ENCODE assay signal across 25 cellular contexts in genomic region chrX:81280148-81280547, GRCh38.
DNase-seq lines count a peak whose midpoint lies in the region; FAIRE-seq and TF ChIP-seq lines count a peak whose summit lies in the region.
"Had no signal": no experiment of that assay in that cellular context is flagged by ENCODE, and none has a peak within 500 bp of the region (broad histone marks: within the 10 kb centered on the region; RNA-seq: fewer than 3 reads in every experiment).

No MANE protein-coding gene starts in this region.

- H3K27me3 ChIP-seq in H1 (replicated peaks in 1 of 4; ENCODE audit: control insufficient read depth in 3 of 4, extremely low read depth in 1 of 4, insufficient read depth in 3 of 4, low read length in 3 of 4) (no peaks in the 10 kb centered on the region), osteoblast (ENCODE audit: insufficient read depth, low read length) (no peaks in the 10 kb centered on the region)
- H3K27me3 ChIP-seq: upper lobe of left lung had no signal

- H2BK15ac ChIP-seq in H1 (ENCODE audit: low read length): no peak overlapping the region

- FAIRE-seq in H1 (lab: Jason Lieb, UNC): no peak
- FAIRE-seq: HTR-8/SVneo, small intestine had no signal

- no peak overlapping the region for H3K4me3 ChIP-seq in H1 (ENCODE audit: extremely low read depth in 1 of 4, insufficient read depth in 2 of 4, low read depth in 3 of 4, low read length in 4 of 4)
- H3K4me3 ChIP-seq in osteoblast (ENCODE audit: insufficient read depth, low read length): no peak overlapping the region
- H3K4me3 ChIP-seq: BLaER1 treated with 17β-estradiol and CSF1 and Interleukin-3, amounts not matched to agents 10 nM and 100 nM; mucosa of descending colon; psoas muscle; upper lobe of left lung had no signal

- H3K56ac ChIP-seq in H1 (replicated peaks; ENCODE audit: insufficient read length, low read depth, low read length): no peak overlapping the region

- no peak overlapping the region for H3K9ac ChIP-seq in H1 (replicated peaks in 1 of 4; ENCODE audit: extremely low read depth in 1 of 4, low read depth in 3 of 4, low read length in 3 of 4)
- H3K9ac ChIP-seq: BLaER1 treated with 17β-estradiol and CSF1 and Interleukin-3, amounts not matched to agents 10 nM and 100 nM had no signal

- no peaks in the 10 kb centered on the region for H3K9me3 ChIP-seq in H1 (ENCODE audit: insufficient read depth in 2 of 2, low read depth in 1 of 2, low read length in 1 of 2)
- H3K9me3 ChIP-seq in osteoblast (ENCODE audit: low read depth, low read length): no peaks in the 10 kb centered on the region
- H3K9me3 ChIP-seq: mucosa of descending colon, psoas muscle, upper lobe of left lung had no signal

- H2AFZ ChIP-seq in H1 (ENCODE audit: low read length): no peak overlapping the region
- no peak overlapping the region for H2AFZ ChIP-seq in osteoblast (ENCODE audit: low read length)

- H4K8ac ChIP-seq in H1 (ENCODE audit: extremely low read depth, insufficient read depth, low read length): no peak overlapping the region

- H3K18ac ChIP-seq in H1 (ENCODE audit: extremely low read depth, low read length): no peak overlapping the region; the same call in 1 of the 2 replicates

- no peak overlapping the region for H3K23ac ChIP-seq in H1 (ENCODE audit: insufficient read length)

- no peaks in the 10 kb centered on the region for H3K9me3 Mint-ChIP-seq in HFFc6

- H3K27ac Mint-ChIP-seq in HFFc6: no peak overlapping the region
- H3K27ac Mint-ChIP-seq: activated naive CD8-positive, alpha-beta T cell treated with anti-CD3 and anti-CD28 coated beads, Interleukin-2, amount 50 U/mL, for 24 hours; dendritic cell treated with granulocyte-macrophage colony-stimulating factor and Interleukin-4, amounts not matched to agents 40 ng/mL and 50 ng/mL, for 4 days; stimulated activated naive CD8-positive, alpha-beta T cell treated with anti-CD3 and anti-CD28 coated beads, Interleukin-15, amount 100 ng/mL, for 72 hours had no signal

- H2AK5ac ChIP-seq in H1 (ENCODE audit: low read depth, low read length): no peak overlapping the region

- H3K79me1 ChIP-seq in H1 (ENCODE audit: low read depth, low read length): no peaks in the 10 kb centered on the region

- H4K5ac ChIP-seq in H1 (ENCODE audit: insufficient read length, low read depth, low read length): no peak overlapping the region

- no peak overlapping the region for H4K91ac ChIP-seq in H1 (replicated peaks; ENCODE audit: insufficient read length, low read length)

- TF ChIP-seq POLR2A in H1 (IDR thresholded peaks at IDR 0.05; ENCODE audit: control extremely low read depth in 1 of 2, low read depth in 2 of 2, low read length in 2 of 2): no peak

- no peak overlapping the region for H2BK12ac ChIP-seq in H1 (ENCODE audit: low read depth, low read length)

- no peak overlapping the region for H3K14ac ChIP-seq in H1 (ENCODE audit: insufficient read length)

- no peak overlapping the region for H2BK20ac ChIP-seq in H1 (ENCODE audit: low read length)

- H3K36me3 ChIP-seq in H1 (ENCODE audit: control insufficient read depth in 2 of 4, insufficient read depth in 4 of 4, low read length in 3 of 4): no peaks in the 10 kb centered on the region
- H3K36me3 ChIP-seq in osteoblast (ENCODE audit: insufficient read depth, low read length): no peaks in the 10 kb centered on the region

- peak; percentile 20 to 39; a peak in 2 of 4 replicates for TF ChIP-seq RAD21 in H1 (IDR thresholded peaks at IDR 0.05 in 1 of 2, conservative IDR thresholded peaks at IDR 0.05 in 1 of 2; ENCODE audit: low read depth in 2 of 2, low read length in 2 of 2)

- H3K27ac ChIP-seq in H1 (ENCODE audit: low read depth, low read length) (no peak overlapping the region), osteoblast (ENCODE audit: low read depth, low read length) (no peak overlapping the region)
- H3K27ac ChIP-seq: BLaER1 treated with 17β-estradiol and CSF1 and Interleukin-3, amounts not matched to agents 10 nM and 100 nM; psoas muscle; upper lobe of left lung had no signal

- no peak for TF ChIP-seq EP300 in H1 (IDR thresholded peaks at IDR 0.05; ENCODE audit: borderline replicate concordance in 1 of 2, low read depth in 2 of 2, low read length in 2 of 2)

- H3K4me1 ChIP-seq in H1 (replicated peaks in 1 of 4; ENCODE audit: control insufficient read depth in 3 of 4, insufficient read depth in 4 of 4, low read length in 3 of 4) (no peaks in the 10 kb centered on the region), osteoblast (ENCODE audit: insufficient read depth, low read length) (no peaks in the 10 kb centered on the region)
- H3K4me1 ChIP-seq: psoas muscle, upper lobe of left lung had no signal

- no peaks in the 10 kb centered on the region for H3K4me1 Mint-ChIP-seq in HFFc6 (ENCODE audit: low read depth)
- H3K4me1 Mint-ChIP-seq: activated naive CD8-positive, alpha-beta T cell treated with anti-CD3 and anti-CD28 coated beads, Interleukin-2, amount 50 U/mL, for 24 hours; neural crest cell; stimulated activated naive CD8-positive, alpha-beta T cell treated with anti-CD3 and anti-CD28 coated beads, Interleukin-15, amount 100 ng/mL, for 72 hours had no signal

- H3K23me2 ChIP-seq in H1 (ENCODE audit: low read depth, low read length): no peaks in the 10 kb centered on the region

- no peak overlapping the region for H2BK5ac ChIP-seq in H1 (ENCODE audit: low read depth, low read length)

- H3K27me3 Mint-ChIP-seq in HFFc6 (ENCODE audit: insufficient read depth): no peaks in the 10 kb centered on the region
- H3K27me3 Mint-ChIP-seq: activated naive CD8-positive, alpha-beta T cell treated with anti-CD3 and anti-CD28 coated beads, Interleukin-2, amount 50 U/mL, for 24 hours; dendritic cell treated with granulocyte-macrophage colony-stimulating factor and Interleukin-4, amounts not matched to agents 40 ng/mL and 50 ng/mL, for 4 days; stimulated activated naive CD8-positive, alpha-beta T cell treated with anti-CD3 and anti-CD28 coated beads, Interleukin-15, amount 100 ng/mL, for 72 hours had no signal

- peak; percentile 52 for TF ChIP-seq CTCF in HFFc6 (IDR thresholded peaks at IDR 0.05)
- peak; percentile 15 to 34 (median 27); a peak in 3 of 4 replicates for TF ChIP-seq CTCF in H1 (IDR thresholded peaks at IDR 0.05; ENCODE audit: control extremely low read depth in 1 of 3, insufficient read depth in 1 of 3, low read depth in 1 of 3, low read length in 3 of 3)
- peak; percentile 19 for TF ChIP-seq CTCF in osteoblast (IDR thresholded peaks at IDR 0.05; ENCODE audit: extremely low read depth, low read depth, low read length)

- no peak overlapping the region for H3K4ac ChIP-seq in H1 (replicated peaks; ENCODE audit: insufficient read length, low read depth, low read length)

- DNase-seq in DMS 273 (lab: John Stamatoyannopoulos, UW; ENCODE audit: unreplicated experiment) (peak; percentile 21), DMS 273 treated with DMSO at 0.1 percent for 48 hours (lab: John Stamatoyannopoulos, UW) (no peak), HFFc6 (no peak), H1 (ENCODE audit: low read depth in 1 of 2, low spot score in 2 of 2) (peak in 1 of 2 experiments; percentile 51), osteoblast (ENCODE audit: insufficient read length, low spot score, missing footprints) (no peak), hippocampal formation (lab: John Stamatoyannopoulos, UW) (no peak), ecto neural progenitor cell (ENCODE audit: low spot score) (no peak)
- no peak for DNase-seq in NK-92 treated with Interleukin-12 subunit alpha and Interleukin-12 subunit beta, amount 100 ng/mL, for 24 hours (lab: John Stamatoyannopoulos, UW)
- DNase-seq: 8988T; activated CD4-positive, alpha-beta T cell treated with anti-CD3 and anti-CD28 coated beads for 48 hours; activated naive CD8-positive, alpha-beta T cell treated with anti-CD3 and anti-CD28 coated beads, Interleukin-2, amount 50 U/mL, for 24 hours; GOT3; mucosa of descending colon; NCI-H1105 treated with DMSO at 0.1 percent for 48 hours; NCI-H774; psoas muscle; RPMI8226; small intestine; stimulated activated CD4-positive, alpha-beta T cell treated with anti-CD3 and anti-CD28 coated beads, Interleukin-2, amount 100 ng/mL, for 48 hours; stimulated activated naive CD8-positive, alpha-beta T cell treated with anti-CD3 and anti-CD28 coated beads, Interleukin-15, amount 100 ng/mL, for 72 hours; upper lobe of left lung had no signal

- H4K20me1 ChIP-seq in H1 (replicated peaks in 1 of 2; ENCODE audit: control insufficient read depth in 1 of 2, insufficient read depth in 2 of 2, low read length in 2 of 2) (no peaks in the 10 kb centered on the region), osteoblast (ENCODE audit: insufficient read depth, low read length) (no peaks in the 10 kb centered on the region)

- CTCF ChIA-PET in H1 (lab: Charles Lee; ENCODE audit: partially characterized antibody): interaction anchor here (0.9 to 2.5 kb wide), 7 partner anchors 9 to 397 kb away, joined by 3 to 9 read pairs (median 5); no protein-coding TSS in a partner anchor

- H3K4me3 Mint-ChIP-seq in HFFc6: no peak overlapping the region
- H3K4me3 Mint-ChIP-seq: activated naive CD8-positive, alpha-beta T cell treated with anti-CD3 and anti-CD28 coated beads, Interleukin-2, amount 50 U/mL, for 24 hours; dendritic cell treated with granulocyte-macrophage colony-stimulating factor and Interleukin-4, amounts not matched to agents 40 ng/mL and 50 ng/mL, for 4 days; neural crest cell; stimulated activated naive CD8-positive, alpha-beta T cell treated with anti-CD3 and anti-CD28 coated beads, Interleukin-15, amount 100 ng/mL, for 72 hours had no signal

- POLR2A ChIA-PET in H1 (lab: Charles Lee; ENCODE audit: partially characterized antibody): interaction anchor here (0.9 kb wide), 1 partner anchor 10 kb away, joined by 3 read pairs; no protein-coding TSS in a partner anchor

- 69% methylated on average over 7 of the region's 8 CpGs; no CpG with 5 or more reads in 1 of the 2 experiments for whole genome bisulfite sequencing in H1 (ENCODE audit: extremely low coverage in 1 of 2, insufficient coverage in 1 of 2, insufficient read length in 1 of 2, insufficient replicate concordance in 2 of 2, low coverage in 1 of 2, low lambda C conversion rate in 2 of 2, missing lambda C conversion rate in 1 of 2), 2 experiments

- no peaks in the 10 kb centered on the region for H3K79me2 ChIP-seq in H1 (ENCODE audit: control insufficient read depth in 1 of 2, insufficient read depth in 2 of 2, low read length in 2 of 2)
- H3K79me2 ChIP-seq in osteoblast (ENCODE audit: insufficient read depth, low read length): no peaks in the 10 kb centered on the region

- H3K36me3 Mint-ChIP-seq in HFFc6 (ENCODE audit: low read depth): peaks cover 4% of the 10 kb centered on the region; the same call in 1 of the 2 replicates

- H2BK120ac ChIP-seq in H1 (replicated peaks; ENCODE audit: low read depth, low read length): no peak overlapping the region

- H3K4me2 ChIP-seq in H1 (ENCODE audit: insufficient read depth in 1 of 2, low read depth in 2 of 2, low read length in 2 of 2) (no peak overlapping the region), osteoblast (ENCODE audit: insufficient read depth, low read length) (no peak overlapping the region)
- H3K4me2 ChIP-seq: BLaER1 treated with 17β-estradiol and CSF1 and Interleukin-3, amounts not matched to agents 10 nM and 100 nM had no signal

TF ChIP-seq in H1, 55 proteins besides CTCF, POLR2A, EP300 and RAD21 (continues in another document):
- no peak for TF ChIP-seq RFX5 (IDR thresholded peaks at IDR 0.05; ENCODE audit: borderline replicate concordance, low read depth, low read length)
